Comparison of ENCODE assay signal across 8 cellular contexts in genomic region chr19:7682175-7682855, GRCh38. TPM values are rescaled to one million over a fixed set of nuclear protein-coding genes. Genes with fewer than 3 reads are reported as not detected.
DNase-seq lines count a peak whose midpoint lies in the region; ATAC-seq and TF ChIP-seq lines count a peak whose summit lies in the region.
"Had no signal": no experiment of that assay in that cellular context is flagged by ENCODE, and none has a peak within 500 bp of the region (broad histone marks: within the 10 kb centered on the region; RNA-seq: fewer than 3 reads in every experiment).

No MANE protein-coding gene starts in this region.

- TF ChIP-seq CTCF in HEK293 (tag by site-specific recombination; IDR thresholded peaks at IDR 0.05) = no peak
- no peak for TF ChIP-seq CTCF in activated CD8-positive, alpha-beta T cell treated with anti-CD3 and anti-CD28 coated beads for 36 hours (IDR thresholded peaks at IDR 0.05)
- TF ChIP-seq CTCF in spleen (IDR thresholded peaks at IDR 0.05 in 8 of 11, conservative IDR thresholded peaks at IDR 0.05 in 3 of 11) = no peak

- peak overlapping the region; percentile 92 for H3K4me3 Mint-ChIP-seq in activated CD8-positive, alpha-beta T cell treated with anti-CD3 and anti-CD28 coated beads for 36 hours

- H3K27me3 ChIP-seq in iPS-18a (ENCODE audit: control insufficient read depth, insufficient read depth, low read length) (peaks cover 16% of the 10 kb centered on the region), spleen (replicated peaks in 1 of 7) (peaks cover 0 to 27% (median 8%) of the 10 kb centered on the region in 7 donors)

- H3K9me3 Mint-ChIP-seq in activated CD8-positive, alpha-beta T cell treated with anti-CD3 and anti-CD28 coated beads for 36 hours = no peaks in the 10 kb centered on the region

- intact Hi-C loops in activated CD8-positive, alpha-beta T cell treated with anti-CD3 and anti-CD28 coated beads for 36 hours (cut with micrococcal nuclease) = loop anchor here (5.0 kb wide), 2 partner anchors 115 kb away; no protein-coding TSS in a partner anchor
- intact Hi-C loops in spleen (cut with DNase I; ENCODE audit: low total_unique reads) = loop anchor here (5.0 kb wide), 2 partner anchors 115 kb away; no protein-coding TSS in a partner anchor

- ATAC-seq in activated CD8-positive, alpha-beta T cell treated with anti-CD3 and anti-CD28 coated beads for 36 hours = no peak
- ATAC-seq in GM19351 (IDR thresholded peaks at IDR 0.05; ENCODE audit: unreplicated experiment) = no peak
- no peak for ATAC-seq in GM18517 (IDR thresholded peaks at IDR 0.05; ENCODE audit: unreplicated experiment)

- peaks cover 39% of the 10 kb centered on the region for H3K4me1 Mint-ChIP-seq in activated CD8-positive, alpha-beta T cell treated with anti-CD3 and anti-CD28 coated beads for 36 hours (ENCODE audit: low read depth)

- H3K36me3 ChIP-seq in HEK293 (ENCODE audit: control insufficient read depth in 2 of 2, insufficient read depth in 1 of 2, low read length in 2 of 2) (peaks cover 3 to 18% of the 10 kb centered on the region in 2 experiments; a peak in 2 of 3 replicates), iPS-18a (ENCODE audit: control insufficient read depth, low read depth, low read length) (peaks cover 6% of the 10 kb centered on the region), spleen (peaks cover 0 to 44% (median 29%) of the 10 kb centered on the region in 6 donors)

- H3K9me3 ChIP-seq in HEK293 (ENCODE audit: control insufficient read depth, insufficient read depth, low read depth, low read length) (no peaks in the 10 kb centered on the region), iPS-18a (ENCODE audit: control insufficient read depth, low read depth, low read length) (no peaks in the 10 kb centered on the region), spleen (no peaks in the 10 kb centered on the region)

- WGBS in spleen, 5 donors = 84 to 94% (median 86%) methylated on average over 53 to 74 of the region's 74 CpGs

- TF ChIP-seq POLR2A in spleen (IDR thresholded peaks at IDR 0.05) = no peak

- CTCF ChIA-PET in HEK293 (lab: Yijun Ruan, JAX) = no interaction called here
- CTCF ChIA-PET in activated CD8-positive, alpha-beta T cell treated with anti-CD3 and anti-CD28 coated beads for 36 hours (lab: Charles Lee) = interaction anchor here (3.2 to 3.6 kb wide), 2 partner anchors 13 to 118 kb away, joined by 28 to 50 read pairs; partner anchors contain the start of gene RETN

- DNase-seq in activated CD8-positive, alpha-beta T cell treated with anti-CD3 and anti-CD28 coated beads for 36 hours = no peak
- DNase-seq in spleen (peak; percentile 88), NCI-H69 (lab: John Stamatoyannopoulos, UW) (no peak)

- peaks cover 15% of the 10 kb centered on the region for H3K36me3 Mint-ChIP-seq in activated CD8-positive, alpha-beta T cell treated with anti-CD3 and anti-CD28 coated beads for 36 hours (ENCODE audit: low read depth)

- H3K27ac ChIP-seq in HEK293 (ENCODE audit: extremely low read depth, low read depth, low read length) = no peak overlapping the region
- H3K27ac ChIP-seq in iPS-18a (ENCODE audit: low read length) = no peak overlapping the region
- H3K27ac ChIP-seq in spleen = peak overlapping the region in 7 of 8 donors; percentile 91 to 98 (median 97)

- H3K27me3 Mint-ChIP-seq in activated CD8-positive, alpha-beta T cell treated with anti-CD3 and anti-CD28 coated beads for 36 hours = peaks cover 13% of the 10 kb centered on the region

- H3K27ac Mint-ChIP-seq in activated CD8-positive, alpha-beta T cell treated with anti-CD3 and anti-CD28 coated beads for 36 hours = no peak overlapping the region

- no peak overlapping the region for H3K4me3 ChIP-seq in HEK293 (ENCODE audit: low read depth, low read length)
- H3K4me3 ChIP-seq in iPS-18a (ENCODE audit: low read length) = peak overlapping the region; percentile 80
- peak overlapping the region in 6 of 8 donors; percentile 78 to 97 (median 92) for H3K4me3 ChIP-seq in spleen

- H3K4me1 ChIP-seq in HEK293 (ENCODE audit: control insufficient read depth, insufficient read depth, low read length) (no peaks in the 10 kb centered on the region), iPS-18a (ENCODE audit: control insufficient read depth, low read depth, low read length) (peaks cover 4% of the 10 kb centered on the region), spleen (peaks cover 6 to 64% (median 31%) of the 10 kb centered on the region in 6 donors)

- POLR2A ChIA-PET in HEK293 (lab: Yijun Ruan, JAX) = no interaction called here
- POLR2A ChIA-PET in activated CD8-positive, alpha-beta T cell treated with anti-CD3 and anti-CD28 coated beads for 36 hours (lab: Charles Lee) = no interaction called here

- H3K9ac ChIP-seq in iPS-18a (ENCODE audit: low read length) = peak overlapping the region; percentile 65

TF ChIP-seq in HEK293, 187 proteins besides CTCF, POLR2A, EP300 and RAD21:
- TF ChIP-seq, protein P1, sequence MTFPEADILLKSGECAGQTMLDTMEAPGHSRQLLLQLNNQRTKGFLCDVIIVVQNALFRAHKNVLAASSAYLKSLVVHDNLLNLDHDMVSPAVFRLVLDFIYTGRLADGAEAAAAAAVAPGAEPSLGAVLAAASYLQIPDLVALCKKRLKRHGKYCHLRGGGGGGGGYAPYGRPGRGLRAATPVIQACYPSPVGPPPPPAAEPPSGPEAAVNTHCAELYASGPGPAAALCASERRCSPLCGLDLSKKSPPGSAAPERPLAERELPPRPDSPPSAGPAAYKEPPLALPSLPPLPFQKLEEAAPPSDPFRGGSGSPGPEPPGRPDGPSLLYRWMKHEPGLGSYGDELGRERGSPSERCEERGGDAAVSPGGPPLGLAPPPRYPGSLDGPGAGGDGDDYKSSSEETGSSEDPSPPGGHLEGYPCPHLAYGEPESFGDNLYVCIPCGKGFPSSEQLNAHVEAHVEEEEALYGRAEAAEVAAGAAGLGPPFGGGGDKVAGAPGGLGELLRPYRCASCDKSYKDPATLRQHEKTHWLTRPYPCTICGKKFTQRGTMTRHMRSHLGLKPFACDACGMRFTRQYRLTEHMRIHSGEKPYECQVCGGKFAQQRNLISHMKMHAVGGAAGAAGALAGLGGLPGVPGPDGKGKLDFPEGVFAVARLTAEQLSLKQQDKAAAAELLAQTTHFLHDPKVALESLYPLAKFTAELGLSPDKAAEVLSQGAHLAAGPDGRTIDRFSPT (tag by site-specific recombination; IDR thresholded peaks at IDR 0.05) = 0 out of 2 replicates have a peak, but pooled peaks have one; percentile 35
- TF ChIP-seq IKZF3 (tag by site-specific recombination; IDR thresholded peaks at IDR 0.05) = no peak

RNA-seq across cellular contexts. Expression of gene TRAPPC5, which starts 1.7 kb away (rescaled TPM):
- 10 to 100 TPM; 85.0 to 85.9 TPM for total RNA-seq in activated CD8-positive, alpha-beta T cell treated with anti-CD3 and anti-CD28 coated beads for 36 hours
- 10 to 100 TPM; 47.2 to 88.5 (median 77.4) TPM for total RNA-seq in spleen
- polyA plus RNA-seq in spleen = 100 to 1,000 TPM in 2 of 3 donors, 10 to 100 TPM in 1; 94.3 to 159 (median 128) TPM

RNA-seq across cellular contexts. Expression of gene MCEMP1, which starts 5.4 kb away (rescaled TPM):
- total RNA-seq in activated CD8-positive, alpha-beta T cell treated with anti-CD3 and anti-CD28 coated beads for 36 hours = not detected
- total RNA-seq in spleen = 10 to 100 TPM; 12.9 to 95.6 (median 28.7) TPM
- 10 to 100 TPM in 2 of 3 donors, 1 to 10 TPM in 1; 3.9 to 23.7 (median 11.7) TPM for polyA plus RNA-seq in spleen
- total RNA-seq: bronchial epithelial cell had no signal

RNA-seq across cellular contexts. Expression of gene RETN, which starts 13.5 kb away (rescaled TPM):
- total RNA-seq in activated CD8-positive, alpha-beta T cell treated with anti-CD3 and anti-CD28 coated beads for 36 hours = not detected
- 10 to 100 TPM in 4 of 7 donors, 1 to 10 TPM in 3; 5.4 to 44.0 (median 12.4) TPM for total RNA-seq in spleen
- 10 to 100 TPM; 26.0 to 60.6 (median 51.1) TPM for polyA plus RNA-seq in spleen
- total RNA-seq: bronchial epithelial cell had no signal

RNA-seq across cellular contexts. Expression of gene FCER2, which starts 19.6 kb away (rescaled TPM):
- 1 to 10 TPM; 3.0 to 3.7 TPM for total RNA-seq in activated CD8-positive, alpha-beta T cell treated with anti-CD3 and anti-CD28 coated beads for 36 hours
- total RNA-seq in spleen = 100 to 1,000 TPM in 1 of 7 donors, 10 to 100 TPM in 6; 26.4 to 121 (median 47.0) TPM
- polyA plus RNA-seq in spleen = 100 to 1,000 TPM in 2 of 3 donors, 10 to 100 TPM in 1; 48.0 to 108 (median 105) TPM
- total RNA-seq: bronchial epithelial cell had no signal

RNA-seq across cellular contexts. Expression of gene STXBP2, which starts 45.4 kb away (rescaled TPM):
- 10 to 100 TPM; 96.4 to 99.2 TPM for total RNA-seq in activated CD8-positive, alpha-beta T cell treated with anti-CD3 and anti-CD28 coated beads for 36 hours
- total RNA-seq in spleen = 100 to 1,000 TPM; 144 to 455 (median 185) TPM
- polyA plus RNA-seq in spleen = 100 to 1,000 TPM in 1 of 3 donors, 10 to 100 TPM in 2; 58.8 to 198 (median 94.4) TPM

Comparison
In these comparisons a context has a peak if more than half of its experiments do, and no peak if none do; other contexts are left out.
1. H3K27ac ChIP-seq: peak in spleen (7 of 8); none in HEK293 (single experiment) and iPS-18a (single experiment).
2. RNA of gene MCEMP1, which starts 5.4 kb away (total RNA-seq): 12.9 to 95.6 TPM in spleen; not detected in activated CD8-positive, alpha-beta T cell treated with anti-CD3 and anti-CD28 coated beads for 36 hours; every median in the first group is over 10 times any median in the second.
3. RNA of gene RETN, which starts 13.5 kb away (total RNA-seq): 5.4 to 44.0 TPM in spleen; not detected in activated CD8-positive, alpha-beta T cell treated with anti-CD3 and anti-CD28 coated beads for 36 hours; every median in the first group is over 4 times any median in the second.